ENCODE assay signal across 10 cellular contexts in the genomic region with DNA sequence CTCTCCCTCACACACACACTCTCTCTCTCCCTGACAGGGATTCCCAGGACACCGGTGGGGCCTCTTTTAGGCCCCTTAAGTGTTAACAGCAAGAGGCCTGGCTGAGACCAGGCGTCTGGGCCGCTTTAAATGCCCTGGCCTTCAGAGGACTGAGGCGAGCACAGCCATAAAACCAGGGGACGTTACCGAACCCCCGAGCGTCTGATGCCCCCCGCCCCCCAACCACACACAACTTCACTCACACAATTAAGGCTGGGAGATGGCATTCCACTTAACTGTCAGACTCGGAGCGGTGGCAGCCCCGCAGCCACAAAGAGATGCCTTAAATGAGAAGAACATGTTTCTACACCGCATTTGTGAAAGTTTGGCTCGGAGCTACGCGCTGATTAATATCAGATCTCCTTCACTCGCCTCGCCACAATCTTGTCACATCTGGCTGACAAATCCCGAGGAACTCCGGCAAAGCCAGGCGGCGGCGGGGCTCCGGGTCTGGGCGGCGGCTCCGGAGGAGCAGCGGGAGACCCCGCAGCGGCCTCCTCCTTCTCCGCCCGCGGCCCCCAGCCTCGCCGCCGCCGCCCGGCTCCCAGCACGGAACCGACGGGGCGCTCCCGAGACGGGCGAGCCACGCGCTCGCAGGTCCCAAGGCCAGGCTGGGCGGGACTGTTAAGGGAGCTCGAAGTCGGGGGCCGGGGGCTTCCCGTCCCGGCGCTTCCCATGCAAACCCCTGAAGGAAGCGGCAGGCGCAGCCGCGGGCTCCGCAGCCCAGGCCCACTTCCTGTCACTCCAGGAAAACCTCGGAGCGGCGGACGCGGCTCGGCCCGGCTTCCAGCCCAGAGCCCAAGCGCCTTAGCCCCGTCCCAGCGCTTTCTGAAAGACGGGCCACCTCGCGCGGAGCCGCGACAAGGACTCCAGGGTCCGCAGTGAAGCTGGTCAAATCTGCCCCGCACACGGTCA. TPM values are rescaled to one million over a fixed set of nuclear protein-coding genes. Genes with fewer than 3 reads are reported as not detected.
A peak's percentile ranks its signal among the peaks of the same experiment; 100 is the strongest.
DNase-seq lines count a peak whose midpoint lies in the region; ATAC-seq, FAIRE-seq and TF ChIP-seq lines count a peak whose summit lies in the region.
"Had no signal": no experiment of that assay in that cellular context is flagged by ENCODE, and none has a peak within 500 bp of the region (broad histone marks: within the 10 kb centered on the region; RNA-seq: fewer than 3 reads in every experiment).

No MANE protein-coding gene starts in this region.

- no peak for FAIRE-seq in kidney (lab: Jason Lieb, UNC)
- FAIRE-seq: colon, K562 had no signal

- peak overlapping the region; percentile 65 for H3K4me3 Mint-ChIP-seq in activated CD4-positive, alpha-beta T cell treated with anti-CD3 and anti-CD28 coated beads, Interleukin-2, amount 10 ng/mL, durations not matched to agents 24 days and 14 days

- H3K27ac ChIP-seq in breast epithelium, result peak overlapping the region in 1 of 2 donors; percentile 52
- no peak overlapping the region for H3K27ac ChIP-seq in kidney (ENCODE audit: low read depth in 2 of 2, low read length in 2 of 2)
- peak overlapping the region; percentile 58 for H3K27ac ChIP-seq in thymus (ENCODE audit: low read depth)

- TF ChIP-seq CTCF in breast epithelium (IDR thresholded peaks at IDR 0.05) (no peak), kidney (IDR thresholded peaks at IDR 0.05; ENCODE audit: borderline replicate concordance, extremely low read depth, insufficient read depth) (no peak)

- intact Hi-C loops in activated CD4-positive, alpha-beta T cell treated with anti-CD3 and anti-CD28 coated beads, Interleukin-2, amount 10 ng/mL, durations not matched to agents 24 days and 14 days (cut with micrococcal nuclease), result no loop called here
- intact Hi-C loops in breast epithelium (cut with DNase I; ENCODE audit: low total_unique reads), result no loop called here
- intact Hi-C loops in kidney (cut with DNase I), result no loop called here

- DNase-seq in activated CD4-positive, alpha-beta T cell treated with anti-CD3 and anti-CD28 coated beads, Interleukin-2, amount 10 ng/mL, durations not matched to agents 24 days and 14 days, result peak; percentile 58
- no peak for DNase-seq in activated CD4-positive, alpha-beta T cell treated with anti-CD3 and anti-CD28 coated beads for 1 hour
- DNase-seq in breast epithelium (ENCODE audit: low spot score in 2 of 2), result no peak
- DNase-seq in kidney, result peak; percentile 83
- DNase-seq in SIG-M5 treated with dmso at 0.1 percent for 504 hours (lab: John Stamatoyannopoulos, UW; ENCODE audit: unreplicated experiment), result no peak
- no peak for DNase-seq in G401 (ENCODE audit: low spot score)

- WGBS in thymus, result 4% methylated on average over 79 of the region's 79 CpGs

- H3K4me1 Mint-ChIP-seq in activated CD4-positive, alpha-beta T cell treated with anti-CD3 and anti-CD28 coated beads, Interleukin-2, amount 10 ng/mL, durations not matched to agents 24 days and 14 days, result peaks cover 6% of the 10 kb centered on the region

- in situ Hi-C loops in G401 (cut with HindIII; ENCODE audit: low sequenced_read_pairs), result no loop called here

- TF ChIP-seq POLR2A in breast epithelium (IDR thresholded peaks at IDR 0.05), result no peak

- peak overlapping the region; percentile 43 to 70 (median 58) for H3K4me3 ChIP-seq in breast epithelium
- H3K4me3 ChIP-seq in kidney (ENCODE audit: low read length in 2 of 2), result peak overlapping the region; percentile 29 to 35
- H3K4me3 ChIP-seq in thymus (ENCODE audit: low read length), result peak overlapping the region; percentile 29
- H3K4me3 ChIP-seq: K562 had no signal

- no peak overlapping the region for H3K27ac Mint-ChIP-seq in activated CD4-positive, alpha-beta T cell treated with anti-CD3 and anti-CD28 coated beads, Interleukin-2, amount 10 ng/mL, durations not matched to agents 24 days and 14 days

- H3K9ac ChIP-seq in kidney (ENCODE audit: low read length in 2 of 2), result no peak overlapping the region

- H3K9me3 Mint-ChIP-seq in activated CD4-positive, alpha-beta T cell treated with anti-CD3 and anti-CD28 coated beads, Interleukin-2, amount 10 ng/mL, durations not matched to agents 24 days and 14 days, result no peaks in the 10 kb centered on the region

- H3K4me1 ChIP-seq in breast epithelium (no peaks in the 10 kb centered on the region), kidney (ENCODE audit: control insufficient read depth in 1 of 2, insufficient read depth in 1 of 2, low read depth in 1 of 2, low read length in 2 of 2) (peaks cover 0 to 3% of the 10 kb centered on the region in 2 donors), thymus (ENCODE audit: control insufficient read depth, insufficient read depth, low read length) (no peaks in the 10 kb centered on the region)

- H3K36me3 ChIP-seq in breast epithelium (no peaks in the 10 kb centered on the region), kidney (ENCODE audit: control insufficient read depth in 1 of 2, insufficient read depth in 2 of 2, low read length in 2 of 2) (no peaks in the 10 kb centered on the region), thymus (ENCODE audit: control insufficient read depth, insufficient read depth) (no peaks in the 10 kb centered on the region)

- no peaks in the 10 kb centered on the region for H3K36me3 Mint-ChIP-seq in activated CD4-positive, alpha-beta T cell treated with anti-CD3 and anti-CD28 coated beads, Interleukin-2, amount 10 ng/mL, durations not matched to agents 24 days and 14 days (ENCODE audit: low read depth)

- peaks cover 75% of the 10 kb centered on the region for H3K27me3 Mint-ChIP-seq in activated CD4-positive, alpha-beta T cell treated with anti-CD3 and anti-CD28 coated beads, Interleukin-2, amount 10 ng/mL, durations not matched to agents 24 days and 14 days

- H3K9me3 ChIP-seq in breast epithelium (no peaks in the 10 kb centered on the region), kidney (ENCODE audit: control insufficient read depth in 1 of 2, low read length in 2 of 2) (no peaks in the 10 kb centered on the region), thymus (ENCODE audit: control insufficient read depth) (no peaks in the 10 kb centered on the region)

- H3K27me3 ChIP-seq in breast epithelium (peaks cover 0 to 37% of the 10 kb centered on the region in 2 donors), thymus (ENCODE audit: control insufficient read depth, insufficient read depth) (peaks cover 54% of the 10 kb centered on the region)

- no peak for ATAC-seq in GM21576 (IDR thresholded peaks at IDR 0.05; ENCODE audit: unreplicated experiment)
- ATAC-seq: K562 had no signal

RNA-seq across cellular contexts. Expression of a gene that starts 1.3 kb away (rescaled TPM):
- not detected in 2 replicates for total RNA-seq in activated CD4-positive, alpha-beta T cell treated with anti-CD3 and anti-CD28 coated beads, Interleukin-2, amount 10 ng/mL, durations not matched to agents 24 days and 14 days
- total RNA-seq in breast epithelium (10 to 100 TPM in 1 of 3 donors, 1 to 10 TPM in 1, under 1 TPM in 1; 0.48 to 10.7 (median 1.6) TPM), kidney (0.38 TPM)
- polyA plus RNA-seq in kidney (ENCODE audit: insufficient read depth, low read depth, low replicate concordance) (not detected), thymus (6.8 TPM)
- total RNA-seq in G401 (2014; rRNA removed; shearing (Covaris generic)), result not detected in 2 replicates
- total RNA-seq: K562 had no signal
- polyA plus RNA-seq: K562 had no signal

Comparison
In these comparisons a context has a peak if more than half of its experiments do, and no peak if none do; other contexts are left out.
1. DNase-seq: peak in activated CD4-positive, alpha-beta T cell treated with anti-CD3 and anti-CD28 coated beads, Interleukin-2, amount 10 ng/mL, durations not matched to agents 24 days and 14 days (single experiment) and kidney (single experiment); none in activated CD4-positive, alpha-beta T cell treated with anti-CD3 and anti-CD28 coated beads for 1 hour (single experiment), breast epithelium (0 of 2), SIG-M5 treated with dmso at 0.1 percent for 504 hours (single experiment) and G401 (single experiment).
2. Peak in every context shown above with its lines, with median percentiles within 50 percentile points of each other: H3K4me3 ChIP-seq.